In genomic region chr4:5782829-5783476, GRCh38 we compare ENCODE assay signal across 18 cellular contexts.
DNase-seq lines count a peak whose midpoint lies in the region; ATAC-seq and TF ChIP-seq lines count a peak whose summit lies in the region.
"Had no signal": no experiment of that assay in that cellular context is flagged by ENCODE, and none has a peak within 500 bp of the region (broad histone marks: within the 10 kb centered on the region; RNA-seq: fewer than 3 reads in every experiment).

No MANE protein-coding gene starts in this region.

- intact Hi-C loops in sigmoid colon (cut with DNase I): no loop called here

- no peak for ATAC-seq in GM18870 (IDR thresholded peaks at IDR 0.05; ENCODE audit: unreplicated experiment)
- no peak for ATAC-seq in activated T-cell treated with anti-CD3 and anti-CD28 coated beads, Interleukin-2, amount 50 U/mL, for 4 hours
- ATAC-seq: activated naive CD8-positive, alpha-beta T cell treated with anti-CD3 and anti-CD28 coated beads, Interleukin-2, amount 50 U/mL, for 24 hours; left cardiac atrium; stimulated activated naive CD8-positive, alpha-beta T cell treated with anti-CD3 and anti-CD28 coated beads, Interleukin-15, Interleukin-2, amounts not matched to agents 100 U/mL and 50 U/mL, for 24 hours had no signal

- no peak for DNase-seq in HFFc6
- DNase-seq in NCI-H2171 (lab: John Stamatoyannopoulos, UW): peak; percentile 17
- no peak for DNase-seq in endothelial cell (ENCODE audit: low spot score)
- DNase-seq in sigmoid colon: peak; percentile 18
- DNase-seq in activated T-cell treated with anti-CD3 and anti-CD28 coated beads, Interleukin-2, amount 50 U/mL, for 4 hours: no peak
- DNase-seq in DMS 273 treated with DMSO at 0.1 percent for 48 hours (lab: John Stamatoyannopoulos, UW): no peak
- DNase-seq: activated CD4-positive, CD25-positive, alpha-beta regulatory T cell; activated naive CD8-positive, alpha-beta T cell treated with anti-CD3 and anti-CD28 coated beads, Interleukin-2, amount 50 U/mL, for 24 hours; left cardiac atrium; natural killer cell; NCI-H510A; RPMI8226; stimulated activated CD4-positive, alpha-beta T cell treated with anti-CD3 and anti-CD28 coated beads, Interleukin-2, amount 100 ng/mL, for 24 hours; stimulated activated naive CD8-positive, alpha-beta T cell treated with anti-CD3 and anti-CD28 coated beads, Interleukin-15, Interleukin-2, amounts not matched to agents 100 U/mL and 50 U/mL, for 24 hours; T-helper 9 cell; thyroid gland had no signal

- no peaks in the 10 kb centered on the region for H3K4me1 ChIP-seq in sigmoid colon
- H3K4me1 ChIP-seq: thyroid gland had no signal

- H3K4me3 ChIP-seq in sigmoid colon: no peak overlapping the region
- H3K4me3 ChIP-seq: thyroid gland had no signal

- H3K36me3 ChIP-seq in sigmoid colon: peaks cover 4 to 44% (median 14%) of the 10 kb centered on the region in 4 donors

- TF ChIP-seq CTCF in HFFc6 (IDR thresholded peaks at IDR 0.05) (no peak), endothelial cell (IDR thresholded peaks at IDR 0.05; ENCODE audit: unreplicated experiment) (no peak), sigmoid colon (IDR thresholded peaks at IDR 0.05) (no peak)

- no peak overlapping the region for H3K4me3 Mint-ChIP-seq in HFFc6
- H3K4me3 Mint-ChIP-seq in endothelial cell (ENCODE audit: unreplicated experiment): peak overlapping the region; percentile 12
- H3K4me3 Mint-ChIP-seq in activated T-cell treated with anti-CD3 and anti-CD28 coated beads, Interleukin-2, amount 50 U/mL, for 4 hours: no peak overlapping the region
- H3K4me3 Mint-ChIP-seq: activated naive CD8-positive, alpha-beta T cell treated with anti-CD3 and anti-CD28 coated beads, Interleukin-2, amount 50 U/mL, for 24 hours; brain; natural killer cell had no signal

- H3K36me3 Mint-ChIP-seq in HFFc6 (ENCODE audit: low read depth) (peaks cover 52% of the 10 kb centered on the region), endothelial cell (ENCODE audit: low read depth, unreplicated experiment) (peaks cover 37% of the 10 kb centered on the region)
- H3K36me3 Mint-ChIP-seq in activated T-cell treated with anti-CD3 and anti-CD28 coated beads, Interleukin-2, amount 50 U/mL, for 4 hours (ENCODE audit: insufficient read depth): no peaks in the 10 kb centered on the region
- H3K36me3 Mint-ChIP-seq: natural killer cell had no signal

- WGBS in sigmoid colon, 2 donors: 88 to 91% methylated on average over 6 of the region's 6 CpGs

- peaks cover 3% of the 10 kb centered on the region; the same call in 1 of the 2 replicates for H3K27me3 Mint-ChIP-seq in HFFc6 (ENCODE audit: insufficient read depth)
- peaks cover 11% of the 10 kb centered on the region for H3K27me3 Mint-ChIP-seq in endothelial cell (ENCODE audit: unreplicated experiment)
- peaks cover 3% of the 10 kb centered on the region for H3K27me3 Mint-ChIP-seq in activated T-cell treated with anti-CD3 and anti-CD28 coated beads, Interleukin-2, amount 50 U/mL, for 4 hours (ENCODE audit: low read depth)
- H3K27me3 Mint-ChIP-seq: activated naive CD8-positive, alpha-beta T cell treated with anti-CD3 and anti-CD28 coated beads, Interleukin-2, amount 50 U/mL, for 24 hours; brain had no signal

- no peaks in the 10 kb centered on the region for H3K9me3 Mint-ChIP-seq in HFFc6
- no peaks in the 10 kb centered on the region for H3K9me3 Mint-ChIP-seq in endothelial cell (ENCODE audit: unreplicated experiment)
- no peaks in the 10 kb centered on the region for H3K9me3 Mint-ChIP-seq in activated T-cell treated with anti-CD3 and anti-CD28 coated beads, Interleukin-2, amount 50 U/mL, for 4 hours
- H3K9me3 Mint-ChIP-seq: activated naive CD8-positive, alpha-beta T cell treated with anti-CD3 and anti-CD28 coated beads, Interleukin-2, amount 50 U/mL, for 24 hours; natural killer cell had no signal

- H3K27ac Mint-ChIP-seq in HFFc6: peak overlapping the region; percentile 10; the same call in 1 of the 2 replicates
- H3K27ac Mint-ChIP-seq in endothelial cell (ENCODE audit: unreplicated experiment): no peak overlapping the region
- H3K27ac Mint-ChIP-seq: activated naive CD8-positive, alpha-beta T cell treated with anti-CD3 and anti-CD28 coated beads, Interleukin-2, amount 50 U/mL, for 24 hours; natural killer cell had no signal

- no peaks in the 10 kb centered on the region for H3K9me3 ChIP-seq in sigmoid colon
- H3K9me3 ChIP-seq: thyroid gland had no signal

- TF ChIP-seq POLR2A in sigmoid colon (IDR thresholded peaks at IDR 0.05): no peak

- TF ChIP-seq EP300 in sigmoid colon (IDR thresholded peaks at IDR 0.05): no peak

- H3K4me1 Mint-ChIP-seq in HFFc6 (ENCODE audit: low read depth) (peaks cover 43% of the 10 kb centered on the region), endothelial cell (ENCODE audit: unreplicated experiment) (peaks cover 18% of the 10 kb centered on the region)
- H3K4me1 Mint-ChIP-seq in activated T-cell treated with anti-CD3 and anti-CD28 coated beads, Interleukin-2, amount 50 U/mL, for 4 hours (ENCODE audit: low read depth): no peaks in the 10 kb centered on the region
- H3K4me1 Mint-ChIP-seq: activated naive CD8-positive, alpha-beta T cell treated with anti-CD3 and anti-CD28 coated beads, Interleukin-2, amount 50 U/mL, for 24 hours had no signal

- no peaks in the 10 kb centered on the region for H3K27me3 ChIP-seq in sigmoid colon
- H3K27me3 ChIP-seq: thyroid gland had no signal

- H3K27ac ChIP-seq in sigmoid colon: no peak overlapping the region
- H3K27ac ChIP-seq: thyroid gland had no signal

Comparison
In these comparisons a context has a peak if more than half of its experiments do, and no peak if none do; other contexts are left out.
1. DNase-seq: peak in NCI-H2171 (single experiment) and sigmoid colon (single experiment); none in HFFc6 (single experiment), endothelial cell (single experiment), activated T-cell treated with anti-CD3 and anti-CD28 coated beads, Interleukin-2, amount 50 U/mL, for 4 hours (single experiment) and DMS 273 treated with DMSO at 0.1 percent for 48 hours (single experiment).